ENCODE assay signal across 22 cellular contexts in genomic region chr20:58625585-58625984, GRCh38. TPM values are rescaled to one million over a fixed set of nuclear protein-coding genes. Genes with fewer than 3 reads are reported as not detected.
A peak's percentile ranks its signal among the peaks of the same experiment; 100 is the strongest.
DNase-seq lines count a peak whose midpoint lies in the region; ATAC-seq, FAIRE-seq and TF ChIP-seq lines count a peak whose summit lies in the region.
"Had no signal": no experiment of that assay in that cellular context is flagged by ENCODE, and none has a peak within 500 bp of the region (broad histone marks: within the 10 kb centered on the region; RNA-seq: fewer than 3 reads in every experiment).

No MANE protein-coding gene starts in this region.

- intact Hi-C loops in IMR-90 (cut with micrococcal nuclease) = no loop called here
- intact Hi-C loops in activated CD8-positive, alpha-beta T cell treated with anti-CD3 and anti-CD28 coated beads for 36 hours (cut with micrococcal nuclease) = no loop called here
- intact Hi-C loops in CD4-positive, alpha-beta memory T cell (cut with micrococcal nuclease) = no loop called here

- no peak overlapping the region for H2AK9ac ChIP-seq in IMR-90 (replicated peaks; ENCODE audit: low read depth, low read length, poor library complexity)

- H4K20me1 ChIP-seq in IMR-90 (ENCODE audit: insufficient read depth, low read length) (no peaks in the 10 kb centered on the region), astrocyte (ENCODE audit: insufficient read depth, low read length) (no peaks in the 10 kb centered on the region)

- H4K5ac ChIP-seq in IMR-90 (ENCODE audit: low read depth, low read length) = no peak overlapping the region

- H3K14ac ChIP-seq in IMR-90 (replicated peaks; ENCODE audit: low read depth, low read length) = no peak overlapping the region; the same call in 1 of the 2 replicates

- H4K91ac ChIP-seq in IMR-90 (ENCODE audit: insufficient read depth, low read depth, low read length) = peak overlapping the region; percentile 5; the same call in 1 of the 2 replicates

- H3K4me3 ChIP-seq in A549 (no peak overlapping the region), IMR-90 (ENCODE audit: insufficient read depth, low read depth, low read length) (no peak overlapping the region), astrocyte (ENCODE audit: insufficient read depth, low read depth, low read length) (no peak overlapping the region)
- no peak overlapping the region for H3K4me3 ChIP-seq in CD4-positive, alpha-beta memory T cell (ENCODE audit: low read length in 2 of 2)
- H3K4me3 ChIP-seq: SJSA1 had no signal

- H3K9me3 ChIP-seq in A549 (no peaks in the 10 kb centered on the region), IMR-90 (ENCODE audit: control insufficient read depth, insufficient read depth, low read length) (no peaks in the 10 kb centered on the region), astrocyte (ENCODE audit: insufficient read depth, low read depth, low read length) (peaks cover 12% of the 10 kb centered on the region)
- H3K9me3 ChIP-seq in CD4-positive, alpha-beta memory T cell (ENCODE audit: control insufficient read depth in 1 of 2, low read length in 2 of 2) = no peaks in the 10 kb centered on the region
- H3K9me3 ChIP-seq: SJSA1 had no signal

- H4K8ac ChIP-seq in IMR-90 (ENCODE audit: low read depth in 2 of 2, low read length in 2 of 2) = no peak overlapping the region

- peaks cover 37% of the 10 kb centered on the region for H3K4me1 ChIP-seq in A549
- peaks cover 24% of the 10 kb centered on the region for H3K4me1 ChIP-seq in IMR-90 (ENCODE audit: control insufficient read depth, insufficient read depth, low read length)
- peaks cover 41% of the 10 kb centered on the region for H3K4me1 ChIP-seq in astrocyte (ENCODE audit: insufficient read depth, low read length)
- peaks cover 6% of the 10 kb centered on the region for H3K4me1 ChIP-seq in CD4-positive, alpha-beta memory T cell (ENCODE audit: insufficient read depth, low read length)

- no peak overlapping the region for H3K4me3 Mint-ChIP-seq in astrocyte (ENCODE audit: unreplicated experiment)
- H3K4me3 Mint-ChIP-seq in naive thymus-derived CD8-positive, alpha-beta T cell = peak overlapping the region in 2 of 10 donors; percentile 29 to 34
- H3K4me3 Mint-ChIP-seq in activated CD8-positive, alpha-beta T cell treated with anti-CD3 and anti-CD28 coated beads for 36 hours = no peak overlapping the region
- no peak overlapping the region for H3K4me3 Mint-ChIP-seq in CD4-positive, alpha-beta memory T cell
- H3K4me3 Mint-ChIP-seq: CD4-positive, alpha-beta T cell; IgD-negative memory B cell had no signal

- H3K36me3 ChIP-seq in IMR-90 (ENCODE audit: control insufficient read depth, insufficient read depth, low read length) (no peaks in the 10 kb centered on the region), astrocyte (ENCODE audit: insufficient read depth, low read length) (no peaks in the 10 kb centered on the region)
- no peaks in the 10 kb centered on the region for H3K36me3 ChIP-seq in CD4-positive, alpha-beta memory T cell (ENCODE audit: insufficient read depth, low read length)
- H3K36me3 ChIP-seq: SJSA1 had no signal

- H3K18ac ChIP-seq in IMR-90 (ENCODE audit: low read depth, low read length) = no peak overlapping the region

- H3K27ac ChIP-seq in A549 (peak overlapping the region; percentile 95 to 97; a peak in 4 of 6 replicates), IMR-90 (ENCODE audit: insufficient read depth, low read length) (no peak overlapping the region), astrocyte (ENCODE audit: low read depth, low read length) (no peak overlapping the region)
- no peak overlapping the region for H3K27ac ChIP-seq in CD4-positive, alpha-beta memory T cell (ENCODE audit: low read depth, low read length)
- H3K27ac ChIP-seq: SJSA1 had no signal

- peaks cover 0 to 8% of the 10 kb centered on the region in 2 experiments; a peak in 2 of 4 replicates for H3K79me1 ChIP-seq in IMR-90 (ENCODE audit: low read depth in 1 of 2, low read length in 2 of 2)

- TF ChIP-seq RAD21 in A549 (conservative IDR thresholded peaks at IDR 0.05 in 1 of 2, IDR thresholded peaks at IDR 0.05 in 1 of 2) = no peak
- no peak for TF ChIP-seq RAD21 in IMR-90 (IDR thresholded peaks at IDR 0.05; ENCODE audit: low read length)

- H2AK5ac ChIP-seq in IMR-90 (ENCODE audit: low read depth, low read length) = peak overlapping the region; percentile 98

- in situ Hi-C loops in IMR-90 (cut with MboI; ENCODE audit: low sequenced_read_pairs) = no loop called here

- BruUV-seq in IMR-90 (replicated peaks; lab: Mats Ljungman, UMichigan) = no TSS peak

- ATAC-seq in A549 = no peak
- ATAC-seq in IMR-90 (ENCODE audit: low read depth) = no peak
- ATAC-seq in naive thymus-derived CD8-positive, alpha-beta T cell = no peak
- no peak for ATAC-seq in HG02759 (IDR thresholded peaks at IDR 0.05; ENCODE audit: unreplicated experiment)
- no peak for ATAC-seq in activated CD8-positive, alpha-beta T cell treated with anti-CD3 and anti-CD28 coated beads for 36 hours

- dilution Hi-C loops in IMR-90 (cut with HindIII; ENCODE audit: low sequenced_read_pairs, unreplicated experiment) = no loop called here

- no peaks in the 10 kb centered on the region for H3K9me3 Mint-ChIP-seq in astrocyte (ENCODE audit: unreplicated experiment)
- H3K9me3 Mint-ChIP-seq in naive thymus-derived CD8-positive, alpha-beta T cell = no peaks in the 10 kb centered on the region
- H3K9me3 Mint-ChIP-seq in activated CD8-positive, alpha-beta T cell treated with anti-CD3 and anti-CD28 coated beads for 36 hours = no peaks in the 10 kb centered on the region
- H3K9me3 Mint-ChIP-seq in CD4-positive, alpha-beta memory T cell = no peaks in the 10 kb centered on the region
- H3K9me3 Mint-ChIP-seq: CD4-positive, alpha-beta T cell; IgD-negative memory B cell had no signal

- no peak overlapping the region for H2AFZ ChIP-seq in IMR-90 (replicated peaks; ENCODE audit: low read length, poor library complexity)
- H2AFZ ChIP-seq in astrocyte (ENCODE audit: low read depth, low read length) = no peak overlapping the region

- H3K27ac Mint-ChIP-seq in astrocyte (ENCODE audit: unreplicated experiment) = peak overlapping the region; percentile 55
- H3K27ac Mint-ChIP-seq in naive thymus-derived CD8-positive, alpha-beta T cell = peak overlapping the region in 7 of 10 donors; percentile 35 to 90 (median 51)
- H3K27ac Mint-ChIP-seq in activated CD8-positive, alpha-beta T cell treated with anti-CD3 and anti-CD28 coated beads for 36 hours = no peak overlapping the region
- peak overlapping the region in 1 of 7 donors; percentile 74 for H3K27ac Mint-ChIP-seq in CD4-positive, alpha-beta memory T cell
- H3K27ac Mint-ChIP-seq: CD4-positive, alpha-beta T cell had no signal

- no peak overlapping the region for H3K4me2 ChIP-seq in A549
- H3K4me2 ChIP-seq in IMR-90 (ENCODE audit: low read depth, low read length) = no peak overlapping the region
- no peak overlapping the region for H3K4me2 ChIP-seq in astrocyte (ENCODE audit: low read length)

- CTCF ChIA-PET in A549 (lab: Yijun Ruan, JAX) (interaction anchor here (0.6 to 2.3 kb wide), 5 partner anchors 12 to 841 kb away, joined by 3 to 9 read pairs (median 4); partner anchors contain the start of gene STX16), IMR-90 (lab: Yijun Ruan, JAX) (no interaction called here)
- CTCF ChIA-PET in activated CD8-positive, alpha-beta T cell treated with anti-CD3 and anti-CD28 coated beads for 36 hours (lab: Charles Lee) = interaction anchor here (1.4 to 2.4 kb wide), 2 partner anchors 145 to 214 kb away, joined by 3 to 7 read pairs; no protein-coding TSS in a partner anchor
- CTCF ChIA-PET in CD4-positive, alpha-beta memory T cell (lab: Charles Lee; ENCODE audit: partially characterized antibody) = no interaction called here

- POLR2A ChIA-PET in A549 (lab: Yijun Ruan, JAX) = no interaction called here
- POLR2A ChIA-PET in IMR-90 (lab: Charles Lee; ENCODE audit: unreplicated experiment) = no interaction called here
- POLR2A ChIA-PET in naive thymus-derived CD8-positive, alpha-beta T cell (lab: Charles Lee) = no interaction called here
- POLR2A ChIA-PET in activated CD8-positive, alpha-beta T cell treated with anti-CD3 and anti-CD28 coated beads for 36 hours (lab: Charles Lee) = no interaction called here
- POLR2A ChIA-PET in CD4-positive, alpha-beta memory T cell (lab: Charles Lee; ENCODE audit: partially characterized antibody) = interaction anchor here (2.9 kb wide), 1 partner anchor 26 kb away, joined by 20 read pairs; the partner anchor contains the start of gene STX16

- peaks cover 4% of the 10 kb centered on the region for H3K36me3 Mint-ChIP-seq in astrocyte (ENCODE audit: low read depth, unreplicated experiment)
- no peaks in the 10 kb centered on the region for H3K36me3 Mint-ChIP-seq in naive thymus-derived CD8-positive, alpha-beta T cell
- H3K36me3 Mint-ChIP-seq in activated CD8-positive, alpha-beta T cell treated with anti-CD3 and anti-CD28 coated beads for 36 hours (ENCODE audit: low read depth) = no peaks in the 10 kb centered on the region
- H3K36me3 Mint-ChIP-seq in CD4-positive, alpha-beta memory T cell = no peaks in the 10 kb centered on the region
- H3K36me3 Mint-ChIP-seq: IgD-negative memory B cell had no signal

- H3K23ac ChIP-seq in IMR-90 (ENCODE audit: low read depth, low read length) = no peak overlapping the region

- H2BK120ac ChIP-seq in IMR-90 (ENCODE audit: low read depth, low read length) = peak overlapping the region; percentile 98

- WGBS in A549 (ENCODE audit: missing lambda C conversion rate) = 92% methylated on average over 6 of the region's 6 CpGs
- 88% methylated on average over 4 of the region's 6 CpGs; no CpG with 5 or more reads in 1 of the 2 experiments for WGBS in IMR-90 (ENCODE audit: extremely low coverage in 2 of 2, insufficient read length in 1 of 2), 2 experiments

- H3K4me1 Mint-ChIP-seq in astrocyte (ENCODE audit: low read depth, unreplicated experiment) = peaks cover 26% of the 10 kb centered on the region
- H3K4me1 Mint-ChIP-seq in naive thymus-derived CD8-positive, alpha-beta T cell = peaks cover 8 to 49% (median 28%) of the 10 kb centered on the region in 4 donors
- H3K4me1 Mint-ChIP-seq in activated CD8-positive, alpha-beta T cell treated with anti-CD3 and anti-CD28 coated beads for 36 hours (ENCODE audit: low read depth) = peaks cover 6% of the 10 kb centered on the region
- H3K4me1 Mint-ChIP-seq in CD4-positive, alpha-beta memory T cell = peaks cover 0 to 21% (median 8%) of the 10 kb centered on the region in 4 donors

- H3K9ac ChIP-seq in IMR-90 (ENCODE audit: low read depth, low read length) (no peak overlapping the region), astrocyte (ENCODE audit: low read length) (no peak overlapping the region)

- H3K27me3 Mint-ChIP-seq in astrocyte (ENCODE audit: low read depth, unreplicated experiment) = no peaks in the 10 kb centered on the region
- H3K27me3 Mint-ChIP-seq in naive thymus-derived CD8-positive, alpha-beta T cell = peaks cover 0 to 3% (median 2%) of the 10 kb centered on the region in 5 donors
- H3K27me3 Mint-ChIP-seq in activated CD8-positive, alpha-beta T cell treated with anti-CD3 and anti-CD28 coated beads for 36 hours = no peaks in the 10 kb centered on the region
- peaks cover 3 to 14% of the 10 kb centered on the region in 2 donors for H3K27me3 Mint-ChIP-seq in CD4-positive, alpha-beta memory T cell

- TF ChIP-seq EP300 in A549 (IDR thresholded peaks at IDR 0.05) = no peak

- TF ChIP-seq POLR2A in A549 (IDR thresholded peaks at IDR 0.05; ENCODE audit: low read length) (no peak), IMR-90 (IDR thresholded peaks at IDR 0.05; ENCODE audit: low read depth, low read length) (no peak)

- peaks cover 36% of the 10 kb centered on the region for H3K9me1 ChIP-seq in IMR-90 (ENCODE audit: insufficient read depth, low read length)

- TF ChIP-seq CTCF in A549 (IDR thresholded peaks at IDR 0.05) (no peak), IMR-90 (conservative IDR thresholded peaks at IDR 0.05; ENCODE audit: low read depth, low read length) (no peak), astrocyte (IDR thresholded peaks at IDR 0.05; ENCODE audit: insufficient read depth, low read depth, low read length) (no peak)
- no peak for TF ChIP-seq CTCF in activated CD8-positive, alpha-beta T cell treated with anti-CD3 and anti-CD28 coated beads for 36 hours (IDR thresholded peaks at IDR 0.05)

- no peaks in the 10 kb centered on the region for H3K27me3 ChIP-seq in IMR-90 (ENCODE audit: control insufficient read depth, insufficient read depth, low read length)
- H3K27me3 ChIP-seq in astrocyte (ENCODE audit: insufficient read depth, low read length) = no peaks in the 10 kb centered on the region
- H3K27me3 ChIP-seq in CD4-positive, alpha-beta memory T cell (ENCODE audit: insufficient read depth, low read length) = no peaks in the 10 kb centered on the region
- H3K27me3 ChIP-seq: SJSA1 had no signal

- no peak for FAIRE-seq in A549 (lab: Jason Lieb, UNC)
- no peak for FAIRE-seq in astrocyte (lab: Jason Lieb, UNC)
- FAIRE-seq: GM12892, GM18507 had no signal

- peak overlapping the region; percentile 16 for H2BK5ac ChIP-seq in IMR-90 (ENCODE audit: low read depth, low read length, poor library complexity, severe bottlenecking)

- peak overlapping the region; percentile 98; the same call in 1 of the 2 replicates for H3K4ac ChIP-seq in IMR-90 (ENCODE audit: low read depth, low read length)

- peak overlapping the region; percentile 84; the same call in 2 of the 3 replicates for H2BK15ac ChIP-seq in IMR-90 (ENCODE audit: low read depth, low read length)

- no peak overlapping the region for H3K56ac ChIP-seq in IMR-90 (ENCODE audit: extremely low read depth, insufficient read depth, low read length)

- H2BK20ac ChIP-seq in IMR-90 (ENCODE audit: low read depth, low read length) = peak overlapping the region; percentile 8; the same call in 1 of the 2 replicates

- H3K79me2 ChIP-seq in astrocyte (ENCODE audit: insufficient read depth, low read length) = no peaks in the 10 kb centered on the region

- DNase-seq in A549 (ENCODE audit: low read depth in 1 of 2, low spot score in 1 of 2) (no peak), IMR-90 (peak; percentile 25), astrocyte (ENCODE audit: low read depth) (no peak), cerebellar nuclear complex (lab: John Stamatoyannopoulos, UW) (no peak)
- peak in 1 of 10 donors; percentile 38 for DNase-seq in naive thymus-derived CD8-positive, alpha-beta T cell
- DNase-seq in activated CD8-positive, alpha-beta T cell treated with anti-CD3 and anti-CD28 coated beads for 36 hours = no peak
- DNase-seq in CD4-positive, alpha-beta memory T cell = no peak
- DNase-seq: Calu3; CD4-positive, alpha-beta T cell; DMS53; GOT3; Karpas-422; NCI-H1092 treated with DMSO at 0.1 percent for 48 hours; NCI-H146; NCI-H2081; NCI-H510A; NCI-H748 treated with DMSO at 0.1 percent for 48 hours had no signal

RNA-seq across cellular contexts. Expression of gene STX16, which starts 25.5 kb away (rescaled TPM):
- polyA plus RNA-seq in A549 (2011; rRNA removed) (63.0 and 71.6 TPM in 2 replicates), A549 (2017; fragmentation: RNase III; extraction: RNeasy Plus Mini Kit Qiagen cat#74134 plus additional on column Dnase treatment) (65.1 to 79.0 TPM (median 68.5 TPM) in 3 replicates), IMR-90 (2012; rRNA removed) (48.5 and 58.2 TPM in 2 replicates)
- polyA plus RNA-seq in A549 (2012; cell fraction: cytosol; rRNA removed) = 33.2 and 35.8 TPM in 2 replicates
- polyA plus RNA-seq in A549 (2012; cell fraction: nucleus; rRNA removed) = 41.9 and 63.5 TPM in 2 replicates
- 15.5 and 20.0 TPM in 2 replicates for polyA minus RNA-seq in A549 (2011; rRNA and poly(A)+ RNA removed)
- total RNA-seq in IMR-90 (2012; rRNA removed) (26.9 and 29.4 TPM in 2 replicates), astrocyte (54.3 and 59.3 TPM in 2 replicates)
- 17.4 and 21.0 TPM in 2 replicates for polyA plus RNA-seq in IMR-90 (2012; cell fraction: cytosol; rRNA removed)
- 118 and 306 TPM in 2 replicates for polyA plus RNA-seq in IMR-90 (2012; cell fraction: nucleus; rRNA removed; ENCODE audit: low replicate concordance)
- total RNA-seq in naive thymus-derived CD8-positive, alpha-beta T cell = 100 to 1,000 TPM; 183 to 205 TPM
- polyA plus RNA-seq in naive thymus-derived CD8-positive, alpha-beta T cell = 10 to 100 TPM; 23.2 to 35.9 (median 30.4) TPM
- 100 to 1,000 TPM; 108 to 109 TPM for total RNA-seq in activated CD8-positive, alpha-beta T cell treated with anti-CD3 and anti-CD28 coated beads for 36 hours
- 100 to 1,000 TPM; 158 to 167 TPM for total RNA-seq in CD4-positive, alpha-beta memory T cell
- 10 to 100 TPM; 16.5 to 24.5 TPM for polyA plus RNA-seq in CD4-positive, alpha-beta memory T cell

Comparison
In these comparisons a context has a peak if more than half of its experiments do, and no peak if none do; other contexts are left out.
1. H3K27ac ChIP-seq: peak in A549 (2 of 2); none in IMR-90 (single experiment), astrocyte (single experiment) and CD4-positive, alpha-beta memory T cell (single experiment).
2. CTCF ChIA-PET loops: an anchor here in A549 (0.6 to 2.3 kb wide) and activated CD8-positive, alpha-beta T cell treated with anti-CD3 and anti-CD28 coated beads for 36 hours (1.4 to 2.4 kb wide); none called in IMR-90 and CD4-positive, alpha-beta memory T cell.